Comparison of ENCODE assay signal across 8 cellular contexts in genomic region chr6:116268589-116269293, GRCh38. TPM values are rescaled to one million over a fixed set of nuclear protein-coding genes. Genes with fewer than 3 reads are reported as not detected.
DNase-seq lines count a peak whose midpoint lies in the region; ATAC-seq, FAIRE-seq and TF ChIP-seq lines count a peak whose summit lies in the region.

No MANE protein-coding gene starts in this region.

- TF ChIP-seq RAD21 in K562 (CRISPR knock-in tag; conservative IDR thresholded peaks at IDR 0.05 in 1 of 2, IDR thresholded peaks at IDR 0.05 in 1 of 2), result peak; percentile 96 to 97

- H3K9ac ChIP-seq in K562 (ENCODE audit: insufficient read depth in 1 of 2, low read depth in 2 of 2, low read length in 2 of 2), result no peak overlapping the region

- POLR2A ChIA-PET in K562 (lab: Yijun Ruan, JAX), result interaction anchor here (0.6 to 3.8 kb wide), 8 partner anchors 9 to 391 kb away, joined by 3 to 27 read pairs (median 3); partner anchors contain the start of genes TSPYL1 and TSPYL4

- H3F3A ChIP-seq in DOHH2 (ENCODE audit: control insufficient read depth, insufficient read depth), result peaks cover 9% of the 10 kb centered on the region

- H3K4me2 ChIP-seq in DOHH2 (ENCODE audit: low read length) (no peak overlapping the region), K562 (ENCODE audit: insufficient read depth, low read length) (no peak overlapping the region)

- H3K9me3 ChIP-seq in DOHH2 (ENCODE audit: control insufficient read depth, insufficient read depth, low read length) (no peaks in the 10 kb centered on the region), K562 (replicated peaks; ENCODE audit: control insufficient read depth, insufficient read depth, low read depth, low read length) (no peaks in the 10 kb centered on the region), transverse colon (no peaks in the 10 kb centered on the region)

- H3K27me3 ChIP-seq in DOHH2 (ENCODE audit: control insufficient read depth, low read length), result no peaks in the 10 kb centered on the region
- no peaks in the 10 kb centered on the region for H3K27me3 ChIP-seq in K562 (ENCODE audit: control insufficient read depth in 2 of 2, insufficient read depth in 2 of 2, low read length in 2 of 2)
- H3K27me3 ChIP-seq in transverse colon, result no peaks in the 10 kb centered on the region

- H3K79me2 ChIP-seq in DOHH2 (ENCODE audit: control insufficient read depth, low read length) (no peaks in the 10 kb centered on the region), K562 (ENCODE audit: control insufficient read depth, insufficient read depth, low read length) (no peaks in the 10 kb centered on the region)

- TF ChIP-seq CTCF in DOHH2 (IDR thresholded peaks at IDR 0.05; ENCODE audit: low read depth, low read length, poor library complexity, severe bottlenecking) (peak; percentile 73), GM20000 (IDR thresholded peaks at IDR 0.05; ENCODE audit: extremely low read depth, missing control alignments) (peak; percentile 46), K562 (IDR thresholded peaks at IDR 0.05 in 2 of 3, conservative IDR thresholded peaks at IDR 0.05 in 1 of 3; ENCODE audit: insufficient read depth in 2 of 3, low read depth in 1 of 3, low read length in 3 of 3) (peak; percentile 88 to 99 (median 97)), transverse colon (IDR thresholded peaks at IDR 0.05) (peak; percentile 67 to 81 (median 70))

- CTCF ChIA-PET in K562 (lab: Yijun Ruan, JAX; ENCODE audit: low intra/inter-chr PET ratio), result interaction anchor here (0.7 to 2.4 kb wide), 12 partner anchors 19 to 578 kb away, joined by 3 to 22 read pairs (median 3); no protein-coding TSS in a partner anchor

- ATAC-seq in HG03520 (IDR thresholded peaks at IDR 0.05; ENCODE audit: unreplicated experiment), result peak; percentile 73
- ATAC-seq in K562, result peak; percentile 92

- peak; percentile 86 for FAIRE-seq in K562 (lab: Jason Lieb, UNC)

- H2AFZ ChIP-seq in K562 (ENCODE audit: low read depth, low read length), result no peak overlapping the region

- intact Hi-C loops in K562 (cut with micrococcal nuclease), result loop anchor here (1.0 to 5.0 kb wide), 8 partner anchors 49 to 699 kb away; no protein-coding TSS in a partner anchor
- intact Hi-C loops in transverse colon (cut with DNase I; ENCODE audit: low total_unique reads), result no loop called here

- H3K27ac ChIP-seq in DOHH2 (ENCODE audit: low read depth, low read length) (no peak overlapping the region), K562 (ENCODE audit: extremely low read depth, low read depth, low read length) (no peak overlapping the region), transverse colon (no peak overlapping the region)

- in situ Hi-C loops in K562 (cut with MboI), result loop anchor here (10.0 kb wide), 1 partner anchor 266 kb away; no protein-coding TSS in a partner anchor
- in situ Hi-C loops in transverse colon (cut with MboI; ENCODE audit: low pct_ligation_motif_present in 1 of 4, low pct_unique_long_range_greater_than_20kb in 1 of 4, low sequenced_read_pairs in 3 of 4), result loop anchor here in 1 of 4 donors (10.0 kb wide), 1 partner anchor 266 kb away; no protein-coding TSS in a partner anchor

- H3K36me3 ChIP-seq in DOHH2 (ENCODE audit: control insufficient read depth, low read length) (no peaks in the 10 kb centered on the region; the same call in none of the 2 replicates), K562 (ENCODE audit: control insufficient read depth, insufficient read depth, low read length) (peaks cover 3% of the 10 kb centered on the region; the same call in 1 of the 3 replicates), transverse colon (peaks cover 0 to 7% (median 0%) of the 10 kb centered on the region in 4 donors)

- H3K4me3 ChIP-seq in DOHH2 (ENCODE audit: low read length) (no peak overlapping the region), K562 (no peak overlapping the region), transverse colon (no peak overlapping the region)

- no peaks in the 10 kb centered on the region for H3K9me1 ChIP-seq in K562 (ENCODE audit: control insufficient read depth, insufficient read depth, low read length)

- DNase-seq in GM20000 (ENCODE audit: low spot score) (peak; percentile 30), NCI-H748 (lab: John Stamatoyannopoulos, UW; ENCODE audit: unreplicated experiment) (peak; percentile 84), K562 (ENCODE audit: extremely low read depth in 1 of 4, low spot score in 3 of 4) (peak; percentile 59 to 76 (median 68)), iris pigment epithelial cell (ENCODE audit: low read depth) (peak; percentile 83), transverse colon (no peak), islet precursor cell (no peak)

- no peaks in the 10 kb centered on the region for H3K9me2 ChIP-seq in DOHH2 (replicated peaks; ENCODE audit: control insufficient read depth, low read length)

- TF ChIP-seq EP300 in K562 (IDR thresholded peaks at IDR 0.05; ENCODE audit: low read length) (no peak), transverse colon (IDR thresholded peaks at IDR 0.05; ENCODE audit: low read depth) (no peak)

- no peak for TF ChIP-seq POLR2A in K562 (conservative IDR thresholded peaks at IDR 0.05)
- no peak for TF ChIP-seq POLR2A in transverse colon (IDR thresholded peaks at IDR 0.05)

- peaks cover 8% of the 10 kb centered on the region for H3K4me1 ChIP-seq in DOHH2 (ENCODE audit: control insufficient read depth, low read length)
- H3K4me1 ChIP-seq in K562 (replicated peaks in 1 of 2; ENCODE audit: control insufficient read depth in 2 of 2, insufficient read depth in 2 of 2, low read length in 2 of 2), result no peaks in the 10 kb centered on the region; a peak in 1 of 5 replicates
- no peaks in the 10 kb centered on the region for H3K4me1 ChIP-seq in transverse colon

- no TSS peak for BruUV-seq in K562 (replicated peaks; lab: Mats Ljungman, UMichigan)

- H4K20me1 ChIP-seq in DOHH2 (ENCODE audit: control insufficient read depth, insufficient read depth, low read depth, low read length) (no peaks in the 10 kb centered on the region), K562 (replicated peaks; ENCODE audit: control insufficient read depth, insufficient read depth, low read length) (no peaks in the 10 kb centered on the region)

- WGBS in K562 (ENCODE audit: insufficient coverage, low coverage, missing lambda C conversion rate), result 46% methylated on average over 3 of the region's 3 CpGs
- 19 to 27% methylated on average over 3 of the region's 3 CpGs for WGBS in transverse colon (ENCODE audit: low coverage in 1 of 2), 2 donors

TF ChIP-seq in K562, 482 proteins besides CTCF, POLR2A, EP300 and RAD21 (continues in another document):
- no peak for TF ChIP-seq CCAR2 (IDR thresholded peaks at IDR 0.05; ENCODE audit: low read depth, low read length)
- no peak for TF ChIP-seq KLF10 (CRISPR knock-in tag; IDR thresholded peaks at IDR 0.05)
- no peak for TF ChIP-seq RBM25 (IDR thresholded peaks at IDR 0.05; ENCODE audit: low read depth, low read length, severe bottlenecking)

RNA-seq across cellular contexts. Expression of gene TSPYL1, which starts 11.0 kb away (rescaled TPM):
- 23.0 and 28.7 TPM in 2 replicates for total RNA-seq in K562 (2011; cell fraction: chromatin; rRNA removed; ENCODE audit: low replicate concordance)
- total RNA-seq in K562 (2011; cell fraction: nucleolus; rRNA removed), result 18.7 and 19.7 TPM in 2 replicates
- total RNA-seq in K562 (2011; cell fraction: nucleoplasm; rRNA removed), result 25.7 and 28.0 TPM in 2 replicates
- total RNA-seq in K562 (2014; rRNA removed) (42.7 and 47.8 TPM in 2 replicates), K562 (2014; rRNA removed; fragmentation: Illumina TruSeq; extraction: Trizol) (44.8 and 47.9 TPM in 2 replicates), K562 (2015; rRNA removed; fragmentation: Illumina TruSeq; extraction: Trizol) (47.8 and 49.3 TPM in 2 replicates), K562 (2021) (52.9 and 56.8 TPM in 2 replicates), transverse colon (10 to 100 TPM; 16.1 to 59.8 (median 47.9) TPM)
- polyA plus RNA-seq in K562 (2011; rRNA removed) (28.2 and 28.5 TPM in 2 replicates), K562 (2014; fragmentation: Illumina TruSeq; extraction: Trizol) (33.9 and 36.6 TPM in 2 replicates), K562 (2014; fragmentation: Nextera tagmentation; extraction: Ambion mirVana) (10 to 100 TPM; 26.1 to 37.9 TPM), K562 (2014; rRNA removed) (23.1 and 26.6 TPM in 2 replicates)
- polyA plus RNA-seq in K562 (2011; cell fraction: cytosol; rRNA removed), result 19.4 and 29.6 TPM in 2 replicates
- 12.0 and 15.8 TPM in 2 replicates for polyA plus RNA-seq in K562 (2011; cell fraction: nucleus; rRNA removed)
- polyA plus RNA-seq in K562 (2012), result 30.5 and 39.5 TPM in 2 replicates
- polyA minus RNA-seq in K562 (2011; rRNA and poly(A)+ RNA removed), result 65.9 and 69.6 TPM in 2 replicates
- polyA minus RNA-seq in K562 (2011; cell fraction: cytosol; rRNA and poly(A)+ RNA removed), result 26.6 and 31.6 TPM in 2 replicates
- polyA minus RNA-seq in K562 (2011; cell fraction: nucleus; rRNA and poly(A)+ RNA removed), result 8.6 and 20.3 TPM in 2 replicates

RNA-seq across cellular contexts. Expression of gene TSPYL4, which starts 14.9 kb away (rescaled TPM):
- total RNA-seq in K562 (2011; cell fraction: chromatin; rRNA removed; ENCODE audit: low replicate concordance), result 17.3 and 19.2 TPM in 2 replicates
- 12.0 and 12.3 TPM in 2 replicates for total RNA-seq in K562 (2011; cell fraction: nucleolus; rRNA removed)
- 16.4 and 18.7 TPM in 2 replicates for total RNA-seq in K562 (2011; cell fraction: nucleoplasm; rRNA removed)
- total RNA-seq in K562 (2014; rRNA removed) (9.1 and 9.3 TPM in 2 replicates), K562 (2014; rRNA removed; fragmentation: Illumina TruSeq; extraction: Trizol) (5.3 and 6.4 TPM in 2 replicates), K562 (2015; rRNA removed; fragmentation: Illumina TruSeq; extraction: Trizol) (6.3 and 6.5 TPM in 2 replicates), K562 (2021) (10.4 and 10.9 TPM in 2 replicates), transverse colon (1 to 10 TPM; 3.0 to 7.8 (median 6.4) TPM)
- polyA plus RNA-seq in K562 (2011; rRNA removed) (18.0 and 18.7 TPM in 2 replicates), K562 (2014; fragmentation: Illumina TruSeq; extraction: Trizol) (12.1 and 13.5 TPM in 2 replicates), K562 (2014; fragmentation: Nextera tagmentation; extraction: Ambion mirVana) (under 1 TPM; 0.69 to 0.81 TPM), K562 (2014; rRNA removed) (12.9 and 13.0 TPM in 2 replicates)
- 13.8 and 21.9 TPM in 2 replicates for polyA plus RNA-seq in K562 (2011; cell fraction: cytosol; rRNA removed)
- polyA plus RNA-seq in K562 (2011; cell fraction: nucleus; rRNA removed), result 33.6 and 39.4 TPM in 2 replicates
- 9.2 and 11.1 TPM in 2 replicates for polyA plus RNA-seq in K562 (2012)
- 14.5 and 16.2 TPM in 2 replicates for polyA minus RNA-seq in K562 (2011; rRNA and poly(A)+ RNA removed)
- 5.5 and 5.6 TPM in 2 replicates for polyA minus RNA-seq in K562 (2011; cell fraction: cytosol; rRNA and poly(A)+ RNA removed)
- 7.8 and 12.4 TPM in 2 replicates for polyA minus RNA-seq in K562 (2011; cell fraction: nucleus; rRNA and poly(A)+ RNA removed)

Comparison
In these comparisons a context has a peak if more than half of its experiments do, and no peak if none do; other contexts are left out.
1. CTCF ChIP-seq: peak in every context shown above with its lines; median percentile 97 in K562; 73 in DOHH2; 70 in transverse colon; 46 in GM20000.
2. DNase-seq: peak in GM20000 (single experiment), NCI-H748 (single experiment), K562 (4 of 4) and iris pigment epithelial cell (single experiment); none in transverse colon (single experiment) and islet precursor cell (single experiment).